In genomic region chr14:94423465-94424056, GRCh38 we compare ENCODE assay signal across 8 cellular contexts. TPM values are rescaled to one million over a fixed set of nuclear protein-coding genes. Genes with fewer than 3 reads are reported as not detected.
DNase-seq lines count a peak whose midpoint lies in the region; ATAC-seq, FAIRE-seq and TF ChIP-seq lines count a peak whose summit lies in the region.

No MANE protein-coding gene starts in this region.

- peak; percentile 76 for TF ChIP-seq RAD21 in HepG2 (CRISPR knock-in tag; IDR thresholded peaks at IDR 0.05)

- no peak overlapping the region for H3K9ac ChIP-seq in HepG2 (ENCODE audit: insufficient read depth, low read depth, low read length)

- H3K36me3 ChIP-seq in HepG2 (replicated peaks in 1 of 2; ENCODE audit: control insufficient read depth in 1 of 2, insufficient read depth in 2 of 2, low read length in 2 of 2), result no peaks in the 10 kb centered on the region

- CTCF ChIA-PET in HepG2 (lab: Yijun Ruan, JAX; ENCODE audit: low intra/inter-chr PET ratio, low total read pairs), result interaction anchor here (1.0 to 2.4 kb wide), 4 partner anchors 62 to 257 kb away, joined by 5 to 18 read pairs (median 6); no protein-coding TSS in a partner anchor

- H3K27me3 ChIP-seq in HepG2 (ENCODE audit: control insufficient read depth in 1 of 2, insufficient read depth in 2 of 2, low read length in 2 of 2), result no peaks in the 10 kb centered on the region

- 7% methylated on average over 13 of the region's 13 CpGs for WGBS in HepG2 (ENCODE audit: low lambda C conversion rate)

- no peaks in the 10 kb centered on the region for H3K79me2 ChIP-seq in HepG2 (ENCODE audit: insufficient read depth, low read length)

- no peak for TF ChIP-seq POLR2A in HepG2 (IDR thresholded peaks at IDR 0.05; ENCODE audit: insufficient read depth in 1 of 2, low read depth in 2 of 2, low read length in 2 of 2)

- TF ChIP-seq EP300 in HepG2 (IDR thresholded peaks at IDR 0.05; ENCODE audit: low read depth in 2 of 2, low read length in 2 of 2), result no peak
- no peak for TF ChIP-seq EP300 in HepG2 (CRISPR knock-in tag; IDR thresholded peaks at IDR 0.05; ENCODE audit: borderline replicate concordance)

- H3K9me3 ChIP-seq in HepG2 (ENCODE audit: low read length), result no peaks in the 10 kb centered on the region

- ATAC-seq in HepG2, result peak; percentile 91
- ATAC-seq in GM19397 (IDR thresholded peaks at IDR 0.05; ENCODE audit: unreplicated experiment), result no peak

- H3K27ac ChIP-seq in HepG2 (ENCODE audit: extremely low read length, insufficient read depth, low read length), result no peak overlapping the region

- intact Hi-C loops in HepG2 (cut with micrococcal nuclease; ENCODE audit: unreplicated experiment), result loop anchor here (1.0 to 5.0 kb wide), 3 partner anchors 117 to 259 kb away; no protein-coding TSS in a partner anchor

- FAIRE-seq in HepG2 (lab: Jason Lieb, UNC), result peak; percentile 88

- no TSS peak for BruUV-seq in HepG2 (replicated peaks; lab: Mats Ljungman, UMichigan)

- in situ Hi-C loops in HepG2 (cut with HindIII; ENCODE audit: extremely low pct_ligation_motif_present, low pct_unique_long_range_greater_than_20kb), result loop anchor here (10.0 kb wide), 1 partner anchor 261 kb away; no protein-coding TSS in a partner anchor

- peak; percentile 90 for TF ChIP-seq CTCF in HepG2 (CRISPR knock-in tag; IDR thresholded peaks at IDR 0.05)

- no peaks in the 10 kb centered on the region for H4K20me1 ChIP-seq in HepG2 (ENCODE audit: insufficient read depth, low read length)

- DNase-seq in activated CD4-positive, alpha-beta T cell treated with anti-CD3 and anti-CD28 coated beads for 24 hours (ENCODE audit: low read depth in 2 of 2), result peak; percentile 10 to 56
- no peak for DNase-seq in activated CD4-positive, alpha-beta T cell treated with anti-CD3 and anti-CD28 coated beads for 1 hour
- peak; percentile 33 for DNase-seq in Jurkat, Clone E6-1 (ENCODE audit: low read depth, low spot score)
- DNase-seq in SW 1271 (lab: John Stamatoyannopoulos, UW) (peak; percentile 35 to 68), cerebellum (ENCODE audit: low spot score) (peak; percentile 13), HepG2 (ENCODE audit: low spot score) (peak; percentile 80)
- peak; percentile 24 to 38 (median 33) for DNase-seq in stimulated activated CD4-positive, alpha-beta T cell treated with anti-CD3 and anti-CD28 coated beads, TNF-alpha, amount 100 ng/mL, for 48 hours (ENCODE audit: low read depth in 3 of 3)

- peaks cover 32% of the 10 kb centered on the region for H3K4me1 ChIP-seq in HepG2 (ENCODE audit: insufficient read depth, low read length)

- H3K4me3 ChIP-seq in Jurkat, Clone E6-1 (ENCODE audit: low read length), result no peak overlapping the region
- H3K4me3 ChIP-seq in HepG2 (replicated peaks in 1 of 3; ENCODE audit: insufficient read depth in 1 of 3, low read depth in 2 of 3, low read length in 3 of 3), result 0 out of 6 replicates have a peak overlapping the region, but pooled peaks of 1 of the 3 experiments have one; percentile 38

- H3K4me2 ChIP-seq in HepG2 (ENCODE audit: low read depth, low read length), result peak overlapping the region; percentile 74

- peak overlapping the region; percentile 91 for H2AFZ ChIP-seq in HepG2 (ENCODE audit: low read length)

- POLR2A ChIA-PET in HepG2 (lab: Yijun Ruan, JAX), result interaction anchor here (0.7 to 1.5 kb wide), 6 partner anchors 10 to 126 kb away, joined by 3 to 6 read pairs (median 4); partner anchors contain the start of gene SERPINA1

RNA-seq across cellular contexts. Expression of gene SERPINA11, which starts 29.0 kb away (rescaled TPM):
- not detected for polyA plus RNA-seq in Jurkat, Clone E6-1 (2012; ENCODE audit: insufficient read depth, insufficient read length)
- total RNA-seq in cerebellum (not detected), HepG2 (2016; rRNA removed; fragmentation: Illumina TruSeq; extraction: Trizol) (9.8 and 21.2 TPM in 2 replicates)
- 4.9 TPM in 2 replicates for total RNA-seq in HepG2 (2016; cell fraction: cytosol; rRNA removed; fragmentation: Illumina TruSeq; extraction: Trizol; ENCODE audit: low read depth)
- 7.7 and 19.9 TPM in 2 replicates for total RNA-seq in HepG2 (2016; cell fraction: insoluble cytoplasmic fraction; rRNA removed; fragmentation: Illumina TruSeq; extraction: Trizol)
- total RNA-seq in HepG2 (2016; cell fraction: membrane; rRNA removed; fragmentation: Illumina TruSeq; extraction: Trizol), result 6.8 and 7.2 TPM in 2 replicates
- total RNA-seq in HepG2 (2016; cell fraction: nucleus; rRNA removed; fragmentation: Illumina TruSeq; extraction: Trizol), result 17.5 and 21.4 TPM in 2 replicates
- 131 and 142 TPM in 2 replicates for polyA plus RNA-seq in HepG2 (2011; rRNA removed)
- 228 and 231 TPM in 2 replicates for polyA plus RNA-seq in HepG2 (2011; cell fraction: cytosol; rRNA removed)
- polyA plus RNA-seq in HepG2 (2011; cell fraction: nucleus; rRNA removed), result 105 and 121 TPM in 2 replicates
- polyA plus RNA-seq in HepG2 (2012), result 284 and 307 TPM in 2 replicates
- polyA plus RNA-seq in HepG2 (2016; cell fraction: cytosol; fragmentation: Illumina TruSeq; extraction: Trizol; ENCODE audit: low read depth), result 9.3 and 10.7 TPM in 2 replicates
- polyA plus RNA-seq in HepG2 (2016; cell fraction: insoluble cytoplasmic fraction; fragmentation: Illumina TruSeq; extraction: Trizol; ENCODE audit: low read depth), result 10.5 and 15.9 TPM in 2 replicates
- polyA plus RNA-seq in HepG2 (2016; cell fraction: membrane; fragmentation: Illumina TruSeq; extraction: Trizol; ENCODE audit: low read depth), result 8.6 and 9.0 TPM in 2 replicates
- polyA plus RNA-seq in HepG2 (2016; cell fraction: nucleus; fragmentation: Illumina TruSeq; extraction: Trizol; ENCODE audit: insufficient read depth, low read depth), result 40.1 and 45.5 TPM in 2 replicates
- polyA minus RNA-seq in HepG2 (2011; rRNA and poly(A)+ RNA removed; ENCODE audit: low replicate concordance), result 88.7 TPM in 1 of 2 replicates, not detected in the other
- 75.9 and 114 TPM in 2 replicates for polyA minus RNA-seq in HepG2 (2011; cell fraction: cytosol; rRNA and poly(A)+ RNA removed)
- polyA minus RNA-seq in HepG2 (2011; cell fraction: nucleus; rRNA and poly(A)+ RNA removed), result 62.1 and 71.2 TPM in 2 replicates

RNA-seq across cellular contexts. Expression of gene SERPINA1, which starts 35.2 kb away (rescaled TPM):
- not detected for polyA plus RNA-seq in Jurkat, Clone E6-1 (2012; ENCODE audit: insufficient read depth, insufficient read length)
- total RNA-seq in cerebellum (1.9 TPM), HepG2 (2016; rRNA removed; fragmentation: Illumina TruSeq; extraction: Trizol) (2,013 and 3,266 TPM in 2 replicates)
- 1,032 and 1,133 TPM in 2 replicates for total RNA-seq in HepG2 (2016; cell fraction: cytosol; rRNA removed; fragmentation: Illumina TruSeq; extraction: Trizol; ENCODE audit: low read depth)
- total RNA-seq in HepG2 (2016; cell fraction: insoluble cytoplasmic fraction; rRNA removed; fragmentation: Illumina TruSeq; extraction: Trizol), result 1,778 and 3,168 TPM in 2 replicates
- total RNA-seq in HepG2 (2016; cell fraction: membrane; rRNA removed; fragmentation: Illumina TruSeq; extraction: Trizol), result 2,429 and 2,540 TPM in 2 replicates
- total RNA-seq in HepG2 (2016; cell fraction: nucleus; rRNA removed; fragmentation: Illumina TruSeq; extraction: Trizol), result 3,105 and 3,600 TPM in 2 replicates
- 11,015 and 14,177 TPM in 2 replicates for polyA plus RNA-seq in HepG2 (2011; rRNA removed)
- 9,533 and 11,655 TPM in 2 replicates for polyA plus RNA-seq in HepG2 (2011; cell fraction: cytosol; rRNA removed)
- 2,313 and 3,208 TPM in 2 replicates for polyA plus RNA-seq in HepG2 (2011; cell fraction: nucleus; rRNA removed)
- polyA plus RNA-seq in HepG2 (2012), result 7,481 and 10,843 TPM in 2 replicates
- polyA plus RNA-seq in HepG2 (2016; cell fraction: cytosol; fragmentation: Illumina TruSeq; extraction: Trizol; ENCODE audit: low read depth), result 4,767 and 4,962 TPM in 2 replicates
- polyA plus RNA-seq in HepG2 (2016; cell fraction: insoluble cytoplasmic fraction; fragmentation: Illumina TruSeq; extraction: Trizol; ENCODE audit: low read depth), result 4,118 and 4,730 TPM in 2 replicates
- polyA plus RNA-seq in HepG2 (2016; cell fraction: membrane; fragmentation: Illumina TruSeq; extraction: Trizol; ENCODE audit: low read depth), result 6,083 and 6,679 TPM in 2 replicates
- 8,870 and 9,648 TPM in 2 replicates for polyA plus RNA-seq in HepG2 (2016; cell fraction: nucleus; fragmentation: Illumina TruSeq; extraction: Trizol; ENCODE audit: insufficient read depth, low read depth)
- 7.6 and 11,192 TPM in 2 replicates for polyA minus RNA-seq in HepG2 (2011; rRNA and poly(A)+ RNA removed; ENCODE audit: low replicate concordance)
- 3,443 and 4,995 TPM in 2 replicates for polyA minus RNA-seq in HepG2 (2011; cell fraction: cytosol; rRNA and poly(A)+ RNA removed)
- 1,177 and 2,207 TPM in 2 replicates for polyA minus RNA-seq in HepG2 (2011; cell fraction: nucleus; rRNA and poly(A)+ RNA removed)

RNA-seq across cellular contexts. Expression of gene SERPINA9, which starts 52.4 kb away (rescaled TPM):
- polyA plus RNA-seq in Jurkat, Clone E6-1 (2012; ENCODE audit: insufficient read depth, insufficient read length), result not detected
- total RNA-seq in cerebellum, result not detected
- not detected in 2 replicates for total RNA-seq in HepG2 (2016; rRNA removed; fragmentation: Illumina TruSeq; extraction: Trizol)
- not detected in 2 replicates for total RNA-seq in HepG2 (2016; cell fraction: cytosol; rRNA removed; fragmentation: Illumina TruSeq; extraction: Trizol; ENCODE audit: low read depth)
- total RNA-seq in HepG2 (2016; cell fraction: insoluble cytoplasmic fraction; rRNA removed; fragmentation: Illumina TruSeq; extraction: Trizol), result not detected in 2 replicates
- total RNA-seq in HepG2 (2016; cell fraction: membrane; rRNA removed; fragmentation: Illumina TruSeq; extraction: Trizol), result not detected in 2 replicates
- not detected in 2 replicates for total RNA-seq in HepG2 (2016; cell fraction: nucleus; rRNA removed; fragmentation: Illumina TruSeq; extraction: Trizol)
- polyA plus RNA-seq in HepG2 (2011; rRNA removed), result 0.12 and 0.21 TPM in 2 replicates
- 0.16 and 0.18 TPM in 2 replicates for polyA plus RNA-seq in HepG2 (2011; cell fraction: cytosol; rRNA removed)
- polyA plus RNA-seq in HepG2 (2011; cell fraction: nucleus; rRNA removed), result 0.64 and 1.1 TPM in 2 replicates
- 0.17 and 0.78 TPM in 2 replicates for polyA plus RNA-seq in HepG2 (2012)
- not detected in 2 replicates for polyA plus RNA-seq in HepG2 (2016; cell fraction: cytosol; fragmentation: Illumina TruSeq; extraction: Trizol; ENCODE audit: low read depth)
- polyA plus RNA-seq in HepG2 (2016; cell fraction: insoluble cytoplasmic fraction; fragmentation: Illumina TruSeq; extraction: Trizol; ENCODE audit: low read depth), result not detected in 2 replicates
- polyA plus RNA-seq in HepG2 (2016; cell fraction: membrane; fragmentation: Illumina TruSeq; extraction: Trizol; ENCODE audit: low read depth), result not detected in 2 replicates
- polyA plus RNA-seq in HepG2 (2016; cell fraction: nucleus; fragmentation: Illumina TruSeq; extraction: Trizol; ENCODE audit: insufficient read depth, low read depth), result not detected in 2 replicates
- polyA minus RNA-seq in HepG2 (2011; rRNA and poly(A)+ RNA removed; ENCODE audit: low replicate concordance), result 0.12 TPM in 1 of 2 replicates, not detected in the other
- not detected in 2 replicates for polyA minus RNA-seq in HepG2 (2011; cell fraction: cytosol; rRNA and poly(A)+ RNA removed)
- 0.37 TPM in 1 of 2 replicates, not detected in the other for polyA minus RNA-seq in HepG2 (2011; cell fraction: nucleus; rRNA and poly(A)+ RNA removed)

RNA-seq across cellular contexts. Expression of gene SERPINA2, which starts 57.1 kb away (rescaled TPM):
- polyA plus RNA-seq in Jurkat, Clone E6-1 (2012; ENCODE audit: insufficient read depth, insufficient read length), result not detected
- total RNA-seq in cerebellum (not detected), HepG2 (2016; rRNA removed; fragmentation: Illumina TruSeq; extraction: Trizol) (0.24 TPM in 1 of 2 replicates, not detected in the other)
- not detected in 2 replicates for total RNA-seq in HepG2 (2016; cell fraction: cytosol; rRNA removed; fragmentation: Illumina TruSeq; extraction: Trizol; ENCODE audit: low read depth)
- total RNA-seq in HepG2 (2016; cell fraction: insoluble cytoplasmic fraction; rRNA removed; fragmentation: Illumina TruSeq; extraction: Trizol), result 0.21 TPM in 1 of 2 replicates, not detected in the other
- not detected in 2 replicates for total RNA-seq in HepG2 (2016; cell fraction: membrane; rRNA removed; fragmentation: Illumina TruSeq; extraction: Trizol)
- total RNA-seq in HepG2 (2016; cell fraction: nucleus; rRNA removed; fragmentation: Illumina TruSeq; extraction: Trizol), result not detected in 2 replicates
- 0.08 TPM in 1 of 2 replicates, not detected in the other for polyA plus RNA-seq in HepG2 (2011; rRNA removed)
- polyA plus RNA-seq in HepG2 (2011; cell fraction: cytosol; rRNA removed), result not detected in 2 replicates
- polyA plus RNA-seq in HepG2 (2011; cell fraction: nucleus; rRNA removed), result 0.81 and 0.84 TPM in 2 replicates
- 0.17 TPM in 1 of 2 replicates, not detected in the other for polyA plus RNA-seq in HepG2 (2012)
- not detected in 2 replicates for polyA plus RNA-seq in HepG2 (2016; cell fraction: cytosol; fragmentation: Illumina TruSeq; extraction: Trizol; ENCODE audit: low read depth)
- not detected in 2 replicates for polyA plus RNA-seq in HepG2 (2016; cell fraction: insoluble cytoplasmic fraction; fragmentation: Illumina TruSeq; extraction: Trizol; ENCODE audit: low read depth)
- polyA plus RNA-seq in HepG2 (2016; cell fraction: membrane; fragmentation: Illumina TruSeq; extraction: Trizol; ENCODE audit: low read depth), result 0.21 TPM in 1 of 2 replicates, not detected in the other
- polyA plus RNA-seq in HepG2 (2016; cell fraction: nucleus; fragmentation: Illumina TruSeq; extraction: Trizol; ENCODE audit: insufficient read depth, low read depth), result not detected in 2 replicates
- polyA minus RNA-seq in HepG2 (2011; rRNA and poly(A)+ RNA removed; ENCODE audit: low replicate concordance), result not detected in 2 replicates
- not detected in 2 replicates for polyA minus RNA-seq in HepG2 (2011; cell fraction: cytosol; rRNA and poly(A)+ RNA removed)
- polyA minus RNA-seq in HepG2 (2011; cell fraction: nucleus; rRNA and poly(A)+ RNA removed), result 0.87 and 1.4 TPM in 2 replicates

Comparison
In these comparisons a context has a peak if more than half of its experiments do, and no peak if none do; other contexts are left out.
1. RNA of gene SERPINA1, which starts 35.2 kb away (total RNA-seq): 1,032 to 3,600 TPM in HepG2; 1.9 TPM in cerebellum (single experiment); every median in the first group is over 100 times any median in the second.